ENCODE assay signal across 8 cellular contexts in genomic region chr4:128553665-128554515, GRCh38.
DNase-seq lines count a peak whose midpoint lies in the region; ATAC-seq and TF ChIP-seq lines count a peak whose summit lies in the region.

No MANE protein-coding gene starts in this region.

- H3K27me3 ChIP-seq in endocrine pancreas (ENCODE audit: control insufficient read depth, insufficient read depth, low read length) = no peaks in the 10 kb centered on the region
- H3K27me3 ChIP-seq in parathyroid adenoma (ENCODE audit: control insufficient read depth, insufficient read depth, low read length) = no peaks in the 10 kb centered on the region

- H3K79me2 ChIP-seq in parathyroid adenoma = no peaks in the 10 kb centered on the region

- ATAC-seq in GM19023 (IDR thresholded peaks at IDR 0.05; ENCODE audit: unreplicated experiment) = no peak
- no peak for ATAC-seq in GM21526 (IDR thresholded peaks at IDR 0.05; ENCODE audit: low FRiP score, unreplicated experiment)

- H3K4me3 ChIP-seq in endocrine pancreas (ENCODE audit: control insufficient read depth, insufficient read depth, low read length) (peak overlapping the region; percentile 88), parathyroid adenoma (ENCODE audit: low read depth, low read length) (peak overlapping the region; percentile 56)

- H3K9me3 ChIP-seq in endocrine pancreas (ENCODE audit: control insufficient read depth, low read length) (no peaks in the 10 kb centered on the region), parathyroid adenoma (ENCODE audit: control insufficient read depth, low read length) (no peaks in the 10 kb centered on the region)

- H3K4me2 ChIP-seq in parathyroid adenoma (ENCODE audit: low read length) = peak overlapping the region; percentile 57

- H3K9ac ChIP-seq in endocrine pancreas (ENCODE audit: control insufficient read depth, insufficient read depth, low read length) (peak overlapping the region; percentile 68), parathyroid adenoma (no peak overlapping the region)

- TF ChIP-seq CTCF in parathyroid adenoma (IDR thresholded peaks at IDR 0.05) = no peak

- H2AFZ ChIP-seq in parathyroid adenoma = peak overlapping the region; percentile 94

- DNase-seq in GM03348 (ENCODE audit: low spot score) (peak; percentile 24), NCI-H748 treated with DMSO at 0.1 percent for 48 hours (lab: John Stamatoyannopoulos, UW) (peak; percentile 28), middle frontal gyrus (ENCODE audit: extremely low spot score, low spot score) (no peak), C1 segment of cervical spinal cord (lab: John Stamatoyannopoulos, UW) (no peak)

- H3K36me3 ChIP-seq in endocrine pancreas (ENCODE audit: control insufficient read depth, insufficient read depth, low read length) (no peaks in the 10 kb centered on the region), parathyroid adenoma (ENCODE audit: control insufficient read depth, insufficient read depth, low read length) (no peaks in the 10 kb centered on the region)

- H3K4me1 ChIP-seq in endocrine pancreas (ENCODE audit: control insufficient read depth, insufficient read depth, low read length) = no peaks in the 10 kb centered on the region
- no peaks in the 10 kb centered on the region for H3K4me1 ChIP-seq in parathyroid adenoma

- H3K27ac ChIP-seq in parathyroid adenoma = peak overlapping the region; percentile 72

Comparison
In these comparisons a context has a peak if more than half of its experiments do, and no peak if none do; other contexts are left out.
1. DNase-seq: peak in GM03348 (single experiment) and NCI-H748 treated with DMSO at 0.1 percent for 48 hours (single experiment); none in middle frontal gyrus (single experiment) and C1 segment of cervical spinal cord (0 of 14).